Comparison of ENCODE assay signal across 29 cellular contexts in the genomic region with DNA sequence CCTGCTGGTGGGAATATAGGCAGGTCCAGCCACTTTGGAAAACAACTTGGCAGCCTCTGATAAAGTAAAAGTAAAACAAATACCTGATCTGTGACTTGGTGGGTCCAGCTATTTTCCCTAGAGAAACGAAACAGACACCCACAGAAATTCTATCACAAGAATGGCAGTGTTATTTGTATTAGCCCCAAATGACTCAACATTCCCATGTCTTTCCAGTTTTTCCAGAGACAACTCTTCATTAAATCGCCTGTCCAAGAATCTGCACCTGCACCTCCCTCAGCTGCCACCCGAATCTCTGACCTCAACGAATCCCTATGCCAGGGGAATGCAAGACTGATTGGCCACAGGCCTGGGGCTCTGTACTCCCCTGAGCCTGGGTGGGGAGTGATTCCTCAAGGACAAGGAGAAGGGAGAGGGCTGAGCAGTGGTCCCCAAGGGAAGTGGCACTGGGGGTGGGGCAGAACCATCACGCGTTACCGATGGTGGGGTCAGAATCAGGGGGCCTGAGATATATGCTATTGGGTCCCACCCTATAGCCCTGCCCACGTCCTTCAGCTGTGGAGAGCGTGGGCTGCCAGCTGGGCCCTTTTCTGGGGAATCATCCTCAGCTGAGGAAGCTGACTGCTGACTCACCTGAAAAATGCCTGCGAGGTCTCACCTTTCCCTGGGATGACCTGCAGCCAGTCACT.
DNase-seq lines count a peak whose midpoint lies in the region; ATAC-seq, FAIRE-seq and TF ChIP-seq lines count a peak whose summit lies in the region.
"Had no signal": no experiment of that assay in that cellular context is flagged by ENCODE, and none has a peak within 500 bp of the region (broad histone marks: within the 10 kb centered on the region; RNA-seq: fewer than 3 reads in every experiment).

No MANE protein-coding gene starts in this region.

- no peak for FAIRE-seq in bronchial epithelial cell (lab: Jason Lieb, UNC)
- FAIRE-seq: H54, small intestine, TTC549 had no signal

- in situ Hi-C loops in G401 (cut with HindIII; ENCODE audit: low sequenced_read_pairs), result no loop called here

- no peak for TF ChIP-seq CTCF in PC-3 (conservative IDR thresholded peaks at IDR 0.05; ENCODE audit: low read depth, low read length)
- TF ChIP-seq CTCF in bronchial epithelial cell (IDR thresholded peaks at IDR 0.05; ENCODE audit: insufficient read depth, low read length, severe bottlenecking), result no peak
- TF ChIP-seq CTCF in lung (IDR thresholded peaks at IDR 0.05; ENCODE audit: control extremely low read depth, extremely low read depth), result no peak
- no peak for TF ChIP-seq CTCF in upper lobe of right lung (IDR thresholded peaks at IDR 0.05)

- H3K4me2 ChIP-seq in PC-3 (ENCODE audit: low read length), result peak overlapping the region; percentile 68

- H4K20me1 ChIP-seq in PC-3 (ENCODE audit: low read length), result no peaks in the 10 kb centered on the region

- H3K79me2 ChIP-seq in PC-3 (ENCODE audit: low read length), result no peaks in the 10 kb centered on the region

- no peak overlapping the region for H2AFZ ChIP-seq in PC-3 (ENCODE audit: low read length)

- H3F3A ChIP-seq in PC-3 (ENCODE audit: low read length, unreplicated experiment), result no peaks in the 10 kb centered on the region

- H3K27me3 ChIP-seq in PC-3 (ENCODE audit: low read length) (no peaks in the 10 kb centered on the region), bronchial epithelial cell (ENCODE audit: control insufficient read depth, insufficient read depth, low read length) (no peaks in the 10 kb centered on the region), lung (ENCODE audit: control insufficient read depth, insufficient read depth) (no peaks in the 10 kb centered on the region), upper lobe of right lung (peaks cover 6% of the 10 kb centered on the region)
- H3K27me3 ChIP-seq: neutrophil had no signal

- H3K4me1 ChIP-seq in PC-3 (ENCODE audit: insufficient read depth, low read length) (peaks cover 19% of the 10 kb centered on the region), lung (ENCODE audit: control insufficient read depth in 2 of 2, insufficient read depth in 2 of 2, low read length in 2 of 2) (no peaks in the 10 kb centered on the region), upper lobe of right lung (no peaks in the 10 kb centered on the region)
- H3K4me1 ChIP-seq: esophagus muscularis mucosa, psoas muscle, tibial artery had no signal

- ATAC-seq in PC-3, result no peak
- ATAC-seq in lung (ENCODE audit: insufficient read depth, low FRiP score), result no peak
- ATAC-seq in GM21515 (IDR thresholded peaks at IDR 0.05; ENCODE audit: unreplicated experiment), result no peak
- ATAC-seq in upper lobe of right lung, result no peak
- ATAC-seq: activated naive CD8-positive, alpha-beta T cell treated with anti-CD3 and anti-CD28 coated beads, Interleukin-2, amount 50 U/mL, for 24 hours; activated T-cell treated with anti-CD3 and anti-CD28 coated beads, Interleukin-2, amount 50 U/mL, for 4 hours; left colon; psoas muscle; T-cell had no signal

- no TSS peak for BruUV-seq in PC-3 (replicated peaks; lab: Mats Ljungman, UMichigan)

- H3K9me3 ChIP-seq in PC-3 (ENCODE audit: low read length) (no peaks in the 10 kb centered on the region), lung (ENCODE audit: control insufficient read depth in 2 of 2, insufficient read depth in 1 of 2, low read length in 1 of 2) (no peaks in the 10 kb centered on the region), upper lobe of right lung (no peaks in the 10 kb centered on the region)
- H3K9me3 ChIP-seq: esophagus muscularis mucosa, neutrophil, psoas muscle, tibial artery had no signal

- DNase-seq in A172 (ENCODE audit: low spot score) (peak; percentile 16), PC-3 (peak; percentile 80), bronchial epithelial cell (ENCODE audit: low read depth) (peak; percentile 69), lung (ENCODE audit: low spot score) (peak; percentile 26), SW480 (ENCODE audit: low spot score) (no peak), upper lobe of right lung (no peak), G401 (ENCODE audit: low spot score) (no peak)
- DNase-seq: ACHN; activated CD4-positive, CD25-positive, alpha-beta regulatory T cell treated with anti-CD3 and anti-CD28 coated beads, Interleukin-2, amount 50 U/mL, for 72 hours; activated naive CD8-positive, alpha-beta T cell treated with anti-CD3 and anti-CD28 coated beads, Interleukin-2, amount 50 U/mL, for 24 hours; activated T-cell treated with anti-CD3 and anti-CD28 coated beads, Interleukin-2, amount 50 U/mL, for 4 hours; DMS153; effector CD8-positive, alpha-beta T cell; foreskin melanocyte; left colon; NCI-H1105 treated with DMSO at 0.1 percent for 48 hours; NCI-H2029; NCI-H526; NK-92 treated with Interleukin-12 subunit alpha and Interleukin-12 subunit beta, amount 100 ng/mL, for 24 hours; psoas muscle; small intestine; stimulated activated CD4-positive, alpha-beta T cell treated with anti-CD3 and anti-CD28 coated beads, Interleukin-2, amount 100 ng/mL, for 24 hours; T-cell; tibial artery had no signal

- CTCF ChIA-PET in PC-3 (lab: Charles Lee), result no interaction called here

- H3K27ac ChIP-seq in PC-3 (ENCODE audit: low read length), result peak overlapping the region; percentile 86
- H3K27ac ChIP-seq in lung (ENCODE audit: low read depth in 1 of 2, low read length in 1 of 2), result no peak overlapping the region
- no peak overlapping the region for H3K27ac ChIP-seq in upper lobe of right lung
- H3K27ac ChIP-seq: esophagus muscularis mucosa, neutrophil, psoas muscle, tibial artery had no signal

- POLR2A ChIA-PET in PC-3 (lab: Charles Lee; ENCODE audit: unreplicated experiment), result no interaction called here

- WGBS in lung, 2 donors, result 60 to 69% methylated on average over 10 of the region's 10 CpGs

- 0 out of 2 replicates have a peak overlapping the region, but pooled peaks have one; percentile 5 for H3K4me3 ChIP-seq in PC-3 (ENCODE audit: low read length)
- no peak overlapping the region for H3K4me3 ChIP-seq in bronchial epithelial cell (ENCODE audit: low read depth, low read length)
- H3K4me3 ChIP-seq in lung, result no peak overlapping the region
- no peak overlapping the region for H3K4me3 ChIP-seq in upper lobe of right lung
- H3K4me3 ChIP-seq: esophagus muscularis mucosa, psoas muscle, tibial artery had no signal

- H3K9me2 ChIP-seq in PC-3 (replicated peaks; ENCODE audit: low read length), result no peaks in the 10 kb centered on the region

- peak overlapping the region; percentile 49; the same call in 1 of the 2 replicates for H3K9ac ChIP-seq in PC-3 (ENCODE audit: low read length)

- H3K36me3 ChIP-seq in PC-3 (ENCODE audit: low read depth, low read length) (no peaks in the 10 kb centered on the region), bronchial epithelial cell (ENCODE audit: control insufficient read depth, insufficient read depth, low read length) (no peaks in the 10 kb centered on the region), lung (ENCODE audit: control insufficient read depth in 2 of 2, insufficient read depth in 2 of 2, low read length in 2 of 2) (no peaks in the 10 kb centered on the region), upper lobe of right lung (no peaks in the 10 kb centered on the region)
- H3K36me3 ChIP-seq: esophagus muscularis mucosa, neutrophil, tibial artery had no signal

- intact Hi-C loops in PC-3 (cut with micrococcal nuclease) (no loop called here), upper lobe of right lung (cut with DNase I) (no loop called here)

Comparison
In these comparisons a context has a peak if more than half of its experiments do, and no peak if none do; other contexts are left out.
1. DNase-seq: peak in A172 (single experiment), PC-3 (single experiment), bronchial epithelial cell (single experiment) and lung (single experiment); none in SW480 (single experiment), upper lobe of right lung (single experiment) and G401 (single experiment).